ENCODE assay signal across 13 cellular contexts in genomic region chr11:33635161-33635560, GRCh38.
DNase-seq lines count a peak whose midpoint lies in the region; ATAC-seq and TF ChIP-seq lines count a peak whose summit lies in the region.
"Had no signal": no experiment of that assay in that cellular context is flagged by ENCODE, and none has a peak within 500 bp of the region (broad histone marks: within the 10 kb centered on the region; RNA-seq: fewer than 3 reads in every experiment).

No MANE protein-coding gene starts in this region.

- H3K27me3 ChIP-seq in brain microvascular endothelial cell (replicated peaks), result no peaks in the 10 kb centered on the region
- H3K27me3 ChIP-seq in heart right ventricle, result no peaks in the 10 kb centered on the region
- no peaks in the 10 kb centered on the region; the same call in 1 of the 2 replicates for H3K27me3 ChIP-seq in MG63
- H3K27me3 ChIP-seq: SJSA1 had no signal

- in situ Hi-C loops in brain microvascular endothelial cell (cut with HindIII; ENCODE audit: low pct_ligation_motif_present, low sequenced_read_pairs), result no loop called here

- peaks cover 0 to 18% (median under 1%) of the 10 kb centered on the region in 9 donors for H3K4me1 ChIP-seq in heart right ventricle

- DNase-seq in GM03348 (ENCODE audit: low spot score) (peak; percentile 74), brain microvascular endothelial cell (peak; percentile 40), heart right ventricle (peak; percentile 29 to 56), stromal cell of bone marrow (ENCODE audit: low read depth) (peak; percentile 18), NCI-H510A (lab: John Stamatoyannopoulos, UW) (no peak), MG63 (no peak)
- DNase-seq in stimulated activated naive CD4-positive, alpha-beta T cell (lab: John Stamatoyannopoulos, UW), result no peak
- DNase-seq: activated CD4-positive, CD25-positive, alpha-beta regulatory T cell; Caco-2; NCI-H1436 treated with DMSO at 0.1 percent for 48 hours; stimulated activated CD4-positive, alpha-beta T cell treated with anti-CD3 and anti-CD28 coated beads, Interleukin-2, amount 100 ng/mL, for 24 hours had no signal

- H3K4me3 ChIP-seq in brain microvascular endothelial cell (ENCODE audit: low read depth, low read length) (no peak overlapping the region), heart right ventricle (no peak overlapping the region), MG63 (no peak overlapping the region)
- H3K4me3 ChIP-seq: SJSA1 had no signal

- ATAC-seq in heart right ventricle (peak in 6 of 8 donors; percentile 42 to 64 (median 58)), GM21526 (IDR thresholded peaks at IDR 0.05; ENCODE audit: low FRiP score, unreplicated experiment) (no peak)

- TF ChIP-seq CTCF in brain microvascular endothelial cell (IDR thresholded peaks at IDR 0.05; ENCODE audit: low read depth, low read length, missing control alignments) (no peak), heart right ventricle (IDR thresholded peaks at IDR 0.05) (no peak)

- H3K36me3 ChIP-seq in brain microvascular endothelial cell (replicated peaks) (no peaks in the 10 kb centered on the region), heart right ventricle (no peaks in the 10 kb centered on the region), MG63 (no peaks in the 10 kb centered on the region)
- H3K36me3 ChIP-seq: SJSA1 had no signal

- intact Hi-C loops in heart right ventricle (cut with DNase I), result no loop called here

- H3K27ac ChIP-seq in brain microvascular endothelial cell (peak overlapping the region; percentile 45), heart right ventricle (no peak overlapping the region)

- 52 to 59% methylated on average over 5 of the region's 5 CpGs for whole genome bisulfite sequencing in heart right ventricle, 2 donors

- peaks cover 0 to 11% (median 0%) of the 10 kb centered on the region in 11 donors for H3K9me3 ChIP-seq in heart right ventricle
- peaks cover 5% of the 10 kb centered on the region for H3K9me3 ChIP-seq in MG63
- H3K9me3 ChIP-seq: Caco-2, SJSA1 had no signal

Comparison
In these comparisons a context has a peak if more than half of its experiments do, and no peak if none do; other contexts are left out.
1. DNase-seq: peak in GM03348 (single experiment), brain microvascular endothelial cell (single experiment), heart right ventricle (2 of 2) and stromal cell of bone marrow (single experiment); none in NCI-H510A (single experiment), MG63 (single experiment) and stimulated activated naive CD4-positive, alpha-beta T cell (0 of 6).